Comparison of ENCODE assay signal across 20 cellular contexts in genomic region chr16:86061771-86062170, GRCh38.
DNase-seq lines count a peak whose midpoint lies in the region; ATAC-seq, FAIRE-seq and TF ChIP-seq lines count a peak whose summit lies in the region.
"Had no signal": no experiment of that assay in that cellular context is flagged by ENCODE, and none has a peak within 500 bp of the region (broad histone marks: within the 10 kb centered on the region; RNA-seq: fewer than 3 reads in every experiment).

No MANE protein-coding gene starts in this region.

- H3K9me3 Mint-ChIP-seq in activated T-cell treated with anti-CD3 and anti-CD28 coated beads, Interleukin-2, amount 50 U/mL, for 4 hours, result no peaks in the 10 kb centered on the region
- H3K9me3 Mint-ChIP-seq: GM23338 had no signal

- in situ Hi-C loops in transverse colon (cut with MboI; ENCODE audit: low pct_ligation_motif_present in 1 of 4, low pct_unique_long_range_greater_than_20kb in 1 of 4, low sequenced_read_pairs in 3 of 4), result no loop called here

- H2BK20ac ChIP-seq in H1 (ENCODE audit: low read length), result no peak overlapping the region

- no peak overlapping the region for H3K4ac ChIP-seq in H1 (replicated peaks; ENCODE audit: insufficient read length, low read depth, low read length)

- FAIRE-seq in H1 (lab: Jason Lieb, UNC), result no peak
- FAIRE-seq: A204.1, G401.6, GM12878 had no signal

- TF ChIP-seq CTCF in heart left ventricle (IDR thresholded peaks at IDR 0.05) (no peak), H1 (IDR thresholded peaks at IDR 0.05; ENCODE audit: control extremely low read depth in 1 of 3, insufficient read depth in 1 of 3, low read depth in 1 of 3, low read length in 3 of 3) (no peak), transverse colon (IDR thresholded peaks at IDR 0.05) (no peak)

- no peak overlapping the region for H2AFZ ChIP-seq in H1 (ENCODE audit: low read length)
- H2AFZ ChIP-seq: GM23338, PC-9 had no signal

- peaks cover 12% of the 10 kb centered on the region for H3K27me3 Mint-ChIP-seq in activated T-cell treated with anti-CD3 and anti-CD28 coated beads, Interleukin-2, amount 50 U/mL, for 4 hours (ENCODE audit: low read depth)

- no peak overlapping the region for H4K5ac ChIP-seq in H1 (ENCODE audit: insufficient read length, low read depth, low read length)

- POLR2A ChIA-PET in H1 (lab: Charles Lee; ENCODE audit: partially characterized antibody), result interaction anchor here (0.6 kb wide), 1 partner anchor 385 kb away, joined by 3 read pairs; no protein-coding TSS in a partner anchor

- intact Hi-C loops in heart left ventricle (cut with DNase I) (no loop called here), Right ventricle myocardium superior (cut with DNase I) (no loop called here), transverse colon (cut with DNase I; ENCODE audit: low total_unique reads) (no loop called here)

- CTCF ChIA-PET in H1 (lab: Charles Lee; ENCODE audit: partially characterized antibody), result interaction anchor here (1.0 to 2.8 kb wide), 6 partner anchors 10 to 456 kb away, joined by 3 to 10 read pairs (median 5); no protein-coding TSS in a partner anchor

- H3K36me3 Mint-ChIP-seq in activated T-cell treated with anti-CD3 and anti-CD28 coated beads, Interleukin-2, amount 50 U/mL, for 4 hours (ENCODE audit: insufficient read depth), result no peaks in the 10 kb centered on the region

- H3K14ac ChIP-seq in H1 (ENCODE audit: insufficient read length), result no peak overlapping the region

- H2BK15ac ChIP-seq in H1 (ENCODE audit: low read length), result no peak overlapping the region

- H4K8ac ChIP-seq in H1 (ENCODE audit: extremely low read depth, insufficient read depth, low read length), result peak overlapping the region; percentile 20; the same call in 1 of the 2 replicates

- no peak overlapping the region for H3K23ac ChIP-seq in H1 (ENCODE audit: insufficient read length)

- H2BK5ac ChIP-seq in H1 (ENCODE audit: low read depth, low read length), result no peak overlapping the region

- TF ChIP-seq EP300 in H1 (IDR thresholded peaks at IDR 0.05; ENCODE audit: borderline replicate concordance in 1 of 2, low read depth in 2 of 2, low read length in 2 of 2) (no peak), transverse colon (IDR thresholded peaks at IDR 0.05; ENCODE audit: low read depth) (no peak)

- H2BK120ac ChIP-seq in H1 (replicated peaks; ENCODE audit: low read depth, low read length), result no peak overlapping the region

- no peaks in the 10 kb centered on the region for H3K23me2 ChIP-seq in H1 (ENCODE audit: low read depth, low read length)

- H3K4me2 ChIP-seq in H1 (ENCODE audit: insufficient read depth in 1 of 2, low read depth in 2 of 2, low read length in 2 of 2), result no peak overlapping the region
- H3K4me2 ChIP-seq: GM23338, PC-9 had no signal

- no peaks in the 10 kb centered on the region for H3K79me2 ChIP-seq in H1 (ENCODE audit: control insufficient read depth in 1 of 2, insufficient read depth in 2 of 2, low read length in 2 of 2)

- H3K27me3 ChIP-seq in heart left ventricle (peaks cover 0 to 9% (median 0%) of the 10 kb centered on the region in 9 donors), H1 (replicated peaks in 1 of 4; ENCODE audit: control insufficient read depth in 3 of 4, extremely low read depth in 1 of 4, insufficient read depth in 3 of 4, low read length in 3 of 4) (peaks cover 0 to 3% (median 0%) of the 10 kb centered on the region in 4 experiments; a peak in 1 of 7 replicates), mucosa of rectum (ENCODE audit: control insufficient read depth in 2 of 2, insufficient read depth in 2 of 2, low read length in 2 of 2) (no peaks in the 10 kb centered on the region), transverse colon (no peaks in the 10 kb centered on the region)

- H4K91ac ChIP-seq in H1 (replicated peaks; ENCODE audit: insufficient read length, low read length), result no peak overlapping the region

- H3K36me3 ChIP-seq in heart left ventricle (no peaks in the 10 kb centered on the region), H1 (ENCODE audit: control insufficient read depth in 2 of 4, insufficient read depth in 4 of 4, low read length in 3 of 4) (no peaks in the 10 kb centered on the region), mucosa of rectum (ENCODE audit: control insufficient read depth in 2 of 2, insufficient read depth in 2 of 2, low read length in 2 of 2) (no peaks in the 10 kb centered on the region), transverse colon (no peaks in the 10 kb centered on the region)

- H2BK12ac ChIP-seq in H1 (ENCODE audit: low read depth, low read length), result no peak overlapping the region

- no peak overlapping the region for H3K18ac ChIP-seq in H1 (ENCODE audit: extremely low read depth, low read length)

- no peak overlapping the region for H2AK5ac ChIP-seq in H1 (ENCODE audit: low read depth, low read length)

- no peak overlapping the region for H3K4me3 ChIP-seq in heart left ventricle
- no peak overlapping the region for H3K4me3 ChIP-seq in H1 (ENCODE audit: extremely low read depth in 1 of 4, insufficient read depth in 2 of 4, low read depth in 3 of 4, low read length in 4 of 4)
- H3K4me3 ChIP-seq in mucosa of rectum (ENCODE audit: low read length in 2 of 2), result no peak overlapping the region
- H3K4me3 ChIP-seq in transverse colon, result no peak overlapping the region
- H3K4me3 ChIP-seq: GM12878, GM23338, PC-9 had no signal

- no peak overlapping the region for H3K4me3 Mint-ChIP-seq in activated T-cell treated with anti-CD3 and anti-CD28 coated beads, Interleukin-2, amount 50 U/mL, for 4 hours
- H3K4me3 Mint-ChIP-seq: GM23338 had no signal

- H3K4me1 Mint-ChIP-seq in activated T-cell treated with anti-CD3 and anti-CD28 coated beads, Interleukin-2, amount 50 U/mL, for 4 hours (ENCODE audit: low read depth), result no peaks in the 10 kb centered on the region
- H3K4me1 Mint-ChIP-seq: GM23338 had no signal

- 46 to 61% (median 53%) methylated on average over 10 of the region's 10 CpGs for WGBS in heart left ventricle, 4 donors
- 93% methylated on average over 10 of the region's 10 CpGs; no CpG with 5 or more reads in 1 of the 2 experiments for WGBS in H1 (ENCODE audit: extremely low coverage in 1 of 2, insufficient coverage in 1 of 2, insufficient read length in 1 of 2, insufficient replicate concordance in 2 of 2, low coverage in 1 of 2, low lambda C conversion rate in 2 of 2, missing lambda C conversion rate in 1 of 2), 2 experiments
- 60 to 75% methylated on average over 4 to 10 of the region's 10 CpGs for WGBS in transverse colon (ENCODE audit: low coverage in 1 of 2), 2 donors

- H3K4me1 ChIP-seq in heart left ventricle (peaks cover 0 to 36% (median 16%) of the 10 kb centered on the region in 12 donors), H1 (replicated peaks in 1 of 4; ENCODE audit: control insufficient read depth in 3 of 4, insufficient read depth in 4 of 4, low read length in 3 of 4) (no peaks in the 10 kb centered on the region), mucosa of rectum (ENCODE audit: control insufficient read depth in 2 of 2, insufficient read depth in 2 of 2, low read length in 2 of 2) (peaks cover 9 to 10% of the 10 kb centered on the region in 2 donors), transverse colon (peaks cover 12 to 28% (median 19%) of the 10 kb centered on the region in 4 donors)

- H3K79me1 ChIP-seq in H1 (ENCODE audit: low read depth, low read length), result no peaks in the 10 kb centered on the region

- no peak for TF ChIP-seq POLR2A in heart left ventricle (IDR thresholded peaks at IDR 0.05)
- TF ChIP-seq POLR2A in H1 (IDR thresholded peaks at IDR 0.05; ENCODE audit: control extremely low read depth in 1 of 2, low read depth in 2 of 2, low read length in 2 of 2), result no peak
- TF ChIP-seq POLR2A in transverse colon (IDR thresholded peaks at IDR 0.05), result no peak

- peak in 1 of 4 donors; percentile 21 for ATAC-seq in heart left ventricle
- ATAC-seq in Right ventricle myocardium superior (ENCODE audit: poor library complexity), result no peak
- ATAC-seq in activated T-cell treated with anti-CD3 and anti-CD28 coated beads, Interleukin-2, amount 50 U/mL, for 4 hours, result no peak
- ATAC-seq: GM12878, GM23338 had no signal

- H3K9ac ChIP-seq in H1 (replicated peaks in 1 of 4; ENCODE audit: extremely low read depth in 1 of 4, low read depth in 3 of 4, low read length in 3 of 4), result no peak overlapping the region
- no peak overlapping the region for H3K9ac ChIP-seq in mucosa of rectum (ENCODE audit: low read depth in 1 of 2, low read length in 2 of 2)

- H3K9me3 ChIP-seq in heart left ventricle, result no peaks in the 10 kb centered on the region
- no peaks in the 10 kb centered on the region for H3K9me3 ChIP-seq in H1 (ENCODE audit: insufficient read depth in 2 of 2, low read depth in 1 of 2, low read length in 1 of 2)
- no peaks in the 10 kb centered on the region for H3K9me3 ChIP-seq in mucosa of rectum (ENCODE audit: control insufficient read depth in 2 of 2, low read length in 2 of 2)
- H3K9me3 ChIP-seq in transverse colon, result no peaks in the 10 kb centered on the region

- H3K27ac ChIP-seq in heart left ventricle (peak overlapping the region in 10 of 12 donors; percentile 15 to 82 (median 59)), H1 (ENCODE audit: low read depth, low read length) (no peak overlapping the region), mucosa of rectum (ENCODE audit: low read depth in 2 of 2, low read length in 2 of 2) (peak overlapping the region; percentile 2 to 24), transverse colon (peak overlapping the region; percentile 4 to 41 (median 8))
- H3K27ac ChIP-seq: PC-9 had no signal

- DNase-seq in heart left ventricle, result peak in 3 of 5 donors; percentile 29 to 51 (median 31)
- no peak for DNase-seq in Right ventricle myocardium superior
- DNase-seq in H1 (ENCODE audit: low read depth in 1 of 2, low spot score in 2 of 2), result no peak
- DNase-seq in transverse colon, result no peak
- DNase-seq in activated T-cell treated with anti-CD3 and anti-CD28 coated beads, Interleukin-2, amount 50 U/mL, for 4 hours, result no peak
- no peak for DNase-seq in iPS-NIHi11 (ENCODE audit: low spot score)
- DNase-seq in ecto neural progenitor cell (ENCODE audit: low spot score), result no peak
- DNase-seq: C1 segment of cervical spinal cord, DND-41, KBM-7, NCI-H1436, NCI-H2081 treated with DMSO at 0.1 percent for 48 hours, NCI-H2227 treated with DMSO at 0.1 percent for 48 hours, NCI-H524 had no signal

- H3K56ac ChIP-seq in H1 (replicated peaks; ENCODE audit: insufficient read length, low read depth, low read length), result no peak overlapping the region

- H4K20me1 ChIP-seq in H1 (replicated peaks in 1 of 2; ENCODE audit: control insufficient read depth in 1 of 2, insufficient read depth in 2 of 2, low read length in 2 of 2), result no peaks in the 10 kb centered on the region

- TF ChIP-seq RAD21 in H1 (IDR thresholded peaks at IDR 0.05 in 1 of 2, conservative IDR thresholded peaks at IDR 0.05 in 1 of 2; ENCODE audit: low read depth in 2 of 2, low read length in 2 of 2), result no peak

TF ChIP-seq in H1, 55 proteins besides CTCF, POLR2A, EP300 and RAD21 (continues in another document):
- TF ChIP-seq RNF2 (IDR thresholded peaks at IDR 0.05; ENCODE audit: borderline replicate concordance, low read depth, low read length, missing control alignments, poor library complexity, severe bottlenecking) (no peak), KDM5A (IDR thresholded peaks at IDR 0.05; ENCODE audit: low read length) (no peak), KDM1A (IDR thresholded peaks at IDR 0.05; ENCODE audit: borderline replicate concordance, low read length) (no peak), ASH2L (IDR thresholded peaks at IDR 0.05; ENCODE audit: low read length) (no peak)

Comparison
In these comparisons a context has a peak if more than half of its experiments do, and no peak if none do; other contexts are left out.
1. DNase-seq: peak in heart left ventricle (3 of 5); none in Right ventricle myocardium superior (single experiment), H1 (0 of 2), transverse colon (single experiment), activated T-cell treated with anti-CD3 and anti-CD28 coated beads, Interleukin-2, amount 50 U/mL, for 4 hours (single experiment), iPS-NIHi11 (single experiment) and ecto neural progenitor cell (single experiment).